Comparison of ENCODE assay signal across 24 cellular contexts in the genomic region with DNA sequence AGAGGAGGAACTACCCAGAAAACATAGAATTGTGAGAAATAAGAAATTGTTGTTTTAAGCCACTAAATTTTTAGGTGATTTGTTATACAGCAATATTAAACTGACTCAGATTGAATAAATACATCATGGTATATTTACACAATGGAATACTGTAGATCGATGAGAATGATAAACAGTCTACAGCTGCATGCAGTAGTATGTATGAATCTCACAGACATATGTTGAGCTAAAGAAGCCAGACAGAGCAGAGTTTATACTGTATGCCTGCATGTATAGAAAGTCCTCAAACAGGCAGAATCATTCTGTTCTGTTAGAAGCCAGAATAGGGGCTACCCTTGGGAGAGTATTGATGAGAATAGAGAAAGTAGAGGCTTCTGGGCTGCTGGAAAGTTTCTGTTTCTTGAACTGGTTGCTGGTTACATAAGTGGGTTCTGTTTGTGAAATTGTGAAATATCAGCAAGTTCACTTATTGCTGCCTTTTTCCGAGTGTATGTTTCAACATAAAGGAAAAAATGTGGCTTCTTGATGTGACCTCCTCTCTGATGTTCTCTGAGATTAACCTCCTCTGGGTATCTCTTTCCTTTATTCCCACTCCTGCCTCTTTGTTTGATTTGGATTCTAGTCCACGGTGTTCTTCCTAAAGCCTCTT. TPM values are rescaled to one million over a fixed set of nuclear protein-coding genes. Genes with fewer than 3 reads are reported as not detected.
DNase-seq lines count a peak whose midpoint lies in the region; ATAC-seq and TF ChIP-seq lines count a peak whose summit lies in the region.
"Had no signal": no experiment of that assay in that cellular context is flagged by ENCODE, and none has a peak within 500 bp of the region (broad histone marks: within the 10 kb centered on the region; RNA-seq: fewer than 3 reads in every experiment).

No MANE protein-coding gene starts in this region.

- peaks cover under 1% of the 10 kb centered on the region for H3K4me1 Mint-ChIP-seq in T-helper 17 cell
- H3K4me1 Mint-ChIP-seq: activated B cell treated with CpG ODN at 0.5 μM for 24 hours, IgD-negative memory B cell had no signal

- no peak overlapping the region for H2AK9ac ChIP-seq in IMR-90 (replicated peaks; ENCODE audit: low read depth, low read length, poor library complexity)

- H3K79me1 ChIP-seq in IMR-90 (ENCODE audit: low read depth in 1 of 2, low read length in 2 of 2) = peaks cover 0 to 1% of the 10 kb centered on the region in 2 experiments; a peak in 2 of 4 replicates

- no peaks in the 10 kb centered on the region for H3K27me3 Mint-ChIP-seq in T-helper 17 cell
- H3K27me3 Mint-ChIP-seq: activated B cell treated with CpG ODN at 0.5 μM for 24 hours; activated naive CD8-positive, alpha-beta T cell treated with anti-CD3 and anti-CD28 coated beads for 36 hours; IgD-negative memory B cell had no signal

- H3K27ac ChIP-seq in IMR-90 (ENCODE audit: insufficient read depth, low read length) (no peak overlapping the region; the same call in 1 of the 2 replicates), SK-N-MC (peak overlapping the region; percentile 33), neutrophil (peak overlapping the region; percentile 82)
- H3K27ac ChIP-seq: esophagus muscularis mucosa, RWPE1, uterus had no signal

- POLR2A ChIA-PET in IMR-90 (lab: Charles Lee; ENCODE audit: unreplicated experiment) = no interaction called here

- H3K4me3 ChIP-seq in IMR-90 (ENCODE audit: insufficient read depth, low read depth, low read length) (no peak overlapping the region), SK-N-MC (no peak overlapping the region), fibroblast of villous mesenchyme (ENCODE audit: low read depth, low read length) (no peak overlapping the region), neutrophil (ENCODE audit: low read depth in 1 of 2, low read length in 1 of 2) (peak overlapping the region; percentile 8 to 32), mucosa of descending colon (no peak overlapping the region)
- H3K4me3 ChIP-seq: esophagus muscularis mucosa, uterus had no signal

- TF ChIP-seq POLR2A in IMR-90 (IDR thresholded peaks at IDR 0.05; ENCODE audit: low read depth, low read length) = no peak

- no peak overlapping the region for H3K4me2 ChIP-seq in IMR-90 (ENCODE audit: low read depth, low read length)

- H4K20me1 ChIP-seq in IMR-90 (ENCODE audit: insufficient read depth, low read length) = no peaks in the 10 kb centered on the region

- H3K9ac ChIP-seq in IMR-90 (ENCODE audit: low read depth, low read length) (no peak overlapping the region), SK-N-MC (ENCODE audit: insufficient read length) (no peak overlapping the region)

- no peaks in the 10 kb centered on the region; the same call in 1 of the 2 replicates for H3K9me1 ChIP-seq in IMR-90 (ENCODE audit: insufficient read depth, low read length)

- no peak overlapping the region for H3K56ac ChIP-seq in IMR-90 (ENCODE audit: extremely low read depth, insufficient read depth, low read length)

- no peak overlapping the region for H3K23ac ChIP-seq in IMR-90 (ENCODE audit: low read depth, low read length)

- TF ChIP-seq RAD21 in IMR-90 (IDR thresholded peaks at IDR 0.05; ENCODE audit: low read length) = no peak

- intact Hi-C loops in IMR-90 (cut with micrococcal nuclease) = loop anchor here (5.0 to 10.0 kb wide), 2 partner anchors 36 to 129 kb away; no protein-coding TSS in a partner anchor
- intact Hi-C loops in mucosa of descending colon (cut with DNase I, micrococcal nuclease) = no loop called here

- no peak overlapping the region for H3K14ac ChIP-seq in IMR-90 (replicated peaks; ENCODE audit: low read depth, low read length)

- H3K4me1 ChIP-seq in IMR-90 (ENCODE audit: control insufficient read depth, insufficient read depth, low read length) = peaks cover 3% of the 10 kb centered on the region
- peaks cover 36 to 41% of the 10 kb centered on the region in 2 experiments for H3K4me1 ChIP-seq in neutrophil (ENCODE audit: control insufficient read depth in 1 of 2, insufficient read depth in 1 of 2, low read depth in 1 of 2, low read length in 1 of 2)
- no peaks in the 10 kb centered on the region for H3K4me1 ChIP-seq in mucosa of descending colon (ENCODE audit: low read depth)
- H3K4me1 ChIP-seq: esophagus muscularis mucosa, uterus had no signal

- H3K18ac ChIP-seq in IMR-90 (ENCODE audit: low read depth, low read length) = no peak overlapping the region

- H3K36me3 Mint-ChIP-seq in T-helper 17 cell (ENCODE audit: low read depth) = peaks cover 5% of the 10 kb centered on the region

- no peak overlapping the region for H2BK5ac ChIP-seq in IMR-90 (ENCODE audit: low read depth, low read length, poor library complexity, severe bottlenecking)

- no peak overlapping the region for H2BK15ac ChIP-seq in IMR-90 (ENCODE audit: low read depth, low read length)

- no CpG with 5 or more reads among the region's 3 CpGs for WGBS in IMR-90 (ENCODE audit: extremely low coverage in 2 of 2, insufficient read length in 1 of 2), 2 experiments

- no peak overlapping the region for H2BK120ac ChIP-seq in IMR-90 (ENCODE audit: low read depth, low read length)

- H3K9me3 ChIP-seq in IMR-90 (ENCODE audit: control insufficient read depth, insufficient read depth, low read length) = peaks cover 7% of the 10 kb centered on the region
- peaks cover 8% of the 10 kb centered on the region for H3K9me3 ChIP-seq in SK-N-MC (ENCODE audit: low read depth, low read length)
- no peaks in the 10 kb centered on the region for H3K9me3 ChIP-seq in neutrophil
- no peaks in the 10 kb centered on the region for H3K9me3 ChIP-seq in T-helper 17 cell (ENCODE audit: control insufficient read depth, low read length, poor library complexity, severe bottlenecking)
- peaks cover 23% of the 10 kb centered on the region for H3K9me3 ChIP-seq in mucosa of descending colon

- no peak overlapping the region for H3K4me3 Mint-ChIP-seq in T-helper 17 cell
- H3K4me3 Mint-ChIP-seq: activated B cell treated with CpG ODN at 0.5 μM for 24 hours; activated CD8-positive, alpha-beta T cell treated with anti-CD3 and anti-CD28 coated beads, Interleukin-2, amount 10 ng/mL, durations not matched to agents 7 days and 5 days; activated naive CD8-positive, alpha-beta T cell treated with anti-CD3 and anti-CD28 coated beads for 36 hours; activated T-cell treated with anti-CD3 and anti-CD28 coated beads, Interleukin-2, amount 50 U/mL, for 72 hours; CD8-positive, alpha-beta T cell; IgD-negative memory B cell had no signal

- dilution Hi-C loops in IMR-90 (cut with HindIII; ENCODE audit: low sequenced_read_pairs, unreplicated experiment) = no loop called here

- H3K4ac ChIP-seq in IMR-90 (ENCODE audit: low read depth, low read length) = no peak overlapping the region

- H4K91ac ChIP-seq in IMR-90 (ENCODE audit: insufficient read depth, low read depth, low read length) = no peak overlapping the region

- ATAC-seq in IMR-90 (ENCODE audit: low read depth) = peak; percentile 46
- no peak for ATAC-seq in T-helper 17 cell
- ATAC-seq in HG02610 (IDR thresholded peaks at IDR 0.05; ENCODE audit: unreplicated experiment) = no peak
- ATAC-seq in mucosa of descending colon = no peak
- ATAC-seq: activated CD8-positive, alpha-beta T cell treated with anti-CD3 and anti-CD28 coated beads, Interleukin-2, amount 10 ng/mL, durations not matched to agents 7 days and 5 days; activated T-cell treated with anti-CD3 and anti-CD28 coated beads, Interleukin-2, amount 50 U/mL, for 72 hours; CD8-positive, alpha-beta T cell; stimulated activated naive CD8-positive, alpha-beta T cell treated with anti-CD3 and anti-CD28 coated beads, Interleukin-15, Interleukin-2, amounts not matched to agents 100 U/mL and 50 U/mL, for 24 hours had no signal

- H3K27me3 ChIP-seq in IMR-90 (ENCODE audit: control insufficient read depth, insufficient read depth, low read length) (no peaks in the 10 kb centered on the region), neutrophil (no peaks in the 10 kb centered on the region)
- H3K27me3 ChIP-seq: esophagus muscularis mucosa, uterus had no signal

- no peak overlapping the region for H4K5ac ChIP-seq in IMR-90 (ENCODE audit: low read depth, low read length)

- no peak overlapping the region for H2AK5ac ChIP-seq in IMR-90 (ENCODE audit: low read depth, low read length)

- no peak overlapping the region for H2BK20ac ChIP-seq in IMR-90 (ENCODE audit: low read depth, low read length)

- H3K36me3 ChIP-seq in IMR-90 (ENCODE audit: control insufficient read depth, insufficient read depth, low read length) (peaks cover 3% of the 10 kb centered on the region; the same call in 1 of the 2 replicates), SK-N-MC (ENCODE audit: insufficient read depth, low read length) (peaks cover 53% of the 10 kb centered on the region), neutrophil (no peaks in the 10 kb centered on the region), mucosa of descending colon (ENCODE audit: low read depth) (no peaks in the 10 kb centered on the region)
- H3K36me3 ChIP-seq: esophagus muscularis mucosa, uterus had no signal

- H2AFZ ChIP-seq in IMR-90 (replicated peaks; ENCODE audit: low read length, poor library complexity) = no peak overlapping the region

- BruUV-seq in IMR-90 (replicated peaks; lab: Mats Ljungman, UMichigan) = no TSS peak

- TF ChIP-seq CTCF in IMR-90 (conservative IDR thresholded peaks at IDR 0.05; ENCODE audit: low read depth, low read length) = no peak
- no peak for TF ChIP-seq CTCF in fibroblast of villous mesenchyme (IDR thresholded peaks at IDR 0.05; ENCODE audit: insufficient read depth, low read depth, low read length)
- no peak for TF ChIP-seq CTCF in neutrophil (IDR thresholded peaks at IDR 0.05)
- TF ChIP-seq CTCF in mucosa of descending colon (IDR thresholded peaks at IDR 0.05) = no peak

- DNase-seq in IMR-90 (peak; percentile 15), SK-N-MC (ENCODE audit: low read depth, low spot score) (no peak), fibroblast of villous mesenchyme (ENCODE audit: low read depth) (peak; percentile 58), NCI-H510A treated with DMSO at 0.1 percent for 48 hours (lab: John Stamatoyannopoulos, UW) (no peak), T-helper 17 cell (no peak), mucosa of descending colon (no peak)
- DNase-seq: activated B cell treated with CpG ODN at 0.5 μM for 24 hours; activated CD8-positive, alpha-beta T cell treated with anti-CD3 and anti-CD28 coated beads, Interleukin-2, amount 10 ng/mL, durations not matched to agents 7 days and 5 days; activated naive CD8-positive, alpha-beta T cell treated with anti-CD3 and anti-CD28 coated beads for 36 hours; activated T-cell treated with anti-CD3 and anti-CD28 coated beads, Interleukin-2, amount 50 U/mL, for 72 hours; CD8-positive, alpha-beta T cell; head of caudate nucleus; islet precursor cell; NCI-H1092 treated with DMSO at 0.1 percent for 48 hours; NCI-H774; stimulated activated CD4-positive, alpha-beta T cell treated with anti-CD3 and anti-CD28 coated beads, Interleukin-15, amount 100 ng/mL, for 24 hours; stimulated activated naive CD8-positive, alpha-beta T cell treated with anti-CD3 and anti-CD28 coated beads, Interleukin-15, Interleukin-2, amounts not matched to agents 100 U/mL and 50 U/mL, for 24 hours; T-helper 1 cell; uterus had no signal

- H3K27ac Mint-ChIP-seq in T-helper 17 cell = no peak overlapping the region
- H3K27ac Mint-ChIP-seq: activated B cell treated with CpG ODN at 0.5 μM for 24 hours; activated CD8-positive, alpha-beta T cell treated with anti-CD3 and anti-CD28 coated beads, Interleukin-2, amount 10 ng/mL, durations not matched to agents 7 days and 5 days; activated naive CD8-positive, alpha-beta T cell treated with anti-CD3 and anti-CD28 coated beads for 36 hours; activated T-cell treated with anti-CD3 and anti-CD28 coated beads, Interleukin-2, amount 50 U/mL, for 72 hours; CD8-positive, alpha-beta T cell; IgD-negative memory B cell had no signal

- in situ Hi-C loops in IMR-90 (cut with MboI; ENCODE audit: low sequenced_read_pairs) = no loop called here

- no peak overlapping the region for H4K8ac ChIP-seq in IMR-90 (ENCODE audit: low read depth in 2 of 2, low read length in 2 of 2)

- CTCF ChIA-PET in IMR-90 (lab: Yijun Ruan, JAX) = interaction anchor here (0.6 kb wide), 1 partner anchor 33 kb away, joined by 5 read pairs; no protein-coding TSS in a partner anchor

RNA-seq across cellular contexts. Expression of a gene that starts 9.6 kb away (rescaled TPM):
- 1.4 and 1.8 TPM in 2 replicates for total RNA-seq in IMR-90 (2012; rRNA removed)
- polyA plus RNA-seq in IMR-90 (2012; rRNA removed) = 0.65 and 0.75 TPM in 2 replicates
- 0.37 and 0.41 TPM in 2 replicates for polyA plus RNA-seq in IMR-90 (2012; cell fraction: cytosol; rRNA removed)
- 0.61 and 0.91 TPM in 2 replicates for polyA plus RNA-seq in IMR-90 (2012; cell fraction: nucleus; rRNA removed; ENCODE audit: low replicate concordance)
- total RNA-seq in fibroblast of villous mesenchyme = 1.3 and 1.7 TPM in 2 replicates
- total RNA-seq in T-helper 17 cell = 1 to 10 TPM; 2.1 to 2.8 TPM
- 10 to 100 TPM in 1 of 3 donors, 1 to 10 TPM in 2; 7.4 to 12.7 (median 9.3) TPM for total RNA-seq in mucosa of descending colon

Comparison
In these comparisons a context has a peak if more than half of its experiments do, and no peak if none do; other contexts are left out.
1. DNase-seq: peak in IMR-90 (single experiment) and fibroblast of villous mesenchyme (single experiment); none in SK-N-MC (single experiment), NCI-H510A treated with DMSO at 0.1 percent for 48 hours (single experiment), T-helper 17 cell (0 of 3) and mucosa of descending colon (0 of 3).
2. H3K4me3 ChIP-seq: peak in neutrophil (2 of 2); none in IMR-90 (single experiment), SK-N-MC (single experiment), fibroblast of villous mesenchyme (single experiment) and mucosa of descending colon (single experiment).